In the genomic region with DNA sequence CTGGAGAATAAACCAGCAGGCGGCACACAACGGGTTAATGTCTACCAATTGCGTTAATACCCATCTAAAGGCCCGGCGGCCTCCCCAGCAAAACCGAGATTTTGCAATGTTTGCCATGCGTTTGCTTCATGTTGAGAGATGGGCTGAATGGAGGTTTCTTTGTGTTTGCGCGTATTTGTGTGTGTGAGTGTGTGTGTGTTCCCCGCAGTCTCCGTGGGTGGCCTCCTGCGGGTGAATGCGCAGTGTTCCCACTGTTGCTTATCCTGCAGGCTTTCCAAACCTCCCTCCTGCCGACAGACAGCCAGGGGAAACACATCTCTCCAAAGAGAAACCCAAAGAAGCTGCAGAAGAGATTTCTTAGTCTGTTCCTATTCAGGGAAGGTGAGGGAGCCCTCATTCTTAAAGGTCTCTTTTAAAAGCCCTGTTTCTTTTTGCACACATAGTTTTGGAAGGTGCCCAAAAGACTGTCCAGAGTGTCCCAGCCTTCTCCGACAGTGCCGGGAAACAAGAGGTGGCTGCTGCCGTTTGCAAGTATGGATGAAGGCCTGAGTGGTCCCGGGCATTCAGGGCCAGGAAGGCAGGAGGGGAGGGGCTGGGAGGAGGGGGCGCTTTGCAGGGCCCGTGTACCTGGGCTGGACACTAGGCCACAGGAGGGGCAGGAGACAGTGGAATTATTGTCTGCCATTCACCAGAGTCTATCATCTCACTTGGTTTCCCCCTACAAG, we compare ENCODE assay signal across 9 cellular contexts.
DNase-seq lines count a peak whose midpoint lies in the region; ATAC-seq and TF ChIP-seq lines count a peak whose summit lies in the region.
"Had no signal": no experiment of that assay in that cellular context is flagged by ENCODE, and none has a peak within 500 bp of the region (broad histone marks: within the 10 kb centered on the region; RNA-seq: fewer than 3 reads in every experiment).

No MANE protein-coding gene starts in this region.

- TF ChIP-seq CTCF in choroid plexus epithelial cell (conservative IDR thresholded peaks at IDR 0.05; ENCODE audit: low read depth, low read length) (no peak), liver (IDR thresholded peaks at IDR 0.05; ENCODE audit: low read depth, low read length, missing input control) (no peak)

- no peak for ATAC-seq in HG03097 (IDR thresholded peaks at IDR 0.05; ENCODE audit: low FRiP score, unreplicated experiment)
- ATAC-seq: esophagus mucosa had no signal

- WGBS in liver: 14% methylated on average over 20 of the region's 20 CpGs

- H3K4me1 ChIP-seq in liver (ENCODE audit: control insufficient read depth in 4 of 4, insufficient read depth in 4 of 4, low read length in 3 of 4): peaks cover 0 to 9% (median 5%) of the 10 kb centered on the region in 4 donors

- DNase-seq in NCI-H2227 treated with DMSO at 0.1 percent for 48 hours (lab: John Stamatoyannopoulos, UW) (peak; percentile 8), choroid plexus epithelial cell (ENCODE audit: low read depth) (peak; percentile 79), smooth muscle cell of the brain vasculature (ENCODE audit: low read depth, low spot score) (peak; percentile 45), activated gamma-delta T cell treated with Interleukin-2 at 50 U/mL for 16 hours (no peak)
- DNase-seq in stimulated activated CD8-positive, alpha-beta memory T cell treated with anti-CD3 and anti-CD28 coated beads, Interleukin-4, amount 100 ng/mL, for 48 hours: no peak
- no peak for DNase-seq in activated CD4-positive, CD25-positive, alpha-beta regulatory T cell (lab: John Stamatoyannopoulos, UW)

- H3K9me3 ChIP-seq in liver (ENCODE audit: control insufficient read depth in 4 of 4, low read length in 3 of 4): no peaks in the 10 kb centered on the region

- H3K27ac ChIP-seq in liver (ENCODE audit: low read depth in 1 of 2, low read length in 2 of 2): no peak overlapping the region

- peak overlapping the region; percentile 12 for H3K4me3 ChIP-seq in choroid plexus epithelial cell (ENCODE audit: low read depth, low read length)
- no peak overlapping the region for H3K4me3 ChIP-seq in liver (ENCODE audit: low read depth in 1 of 3, low read length in 3 of 3)

- H3K27me3 ChIP-seq in liver (ENCODE audit: control insufficient read depth in 4 of 4, insufficient read depth in 4 of 4, low read length in 3 of 4): peaks cover 0 to 3% (median 0%) of the 10 kb centered on the region in 4 donors

- TF ChIP-seq RAD21 in liver (IDR thresholded peaks at IDR 0.05): peak; percentile 12 to 27

- H3K36me3 ChIP-seq in liver (ENCODE audit: control insufficient read depth in 4 of 4, insufficient read depth in 3 of 4, low read depth in 1 of 4, low read length in 3 of 4): no peaks in the 10 kb centered on the region

- H3K9ac ChIP-seq in liver (ENCODE audit: low read depth in 1 of 2, low read length in 2 of 2): no peak overlapping the region

TF ChIP-seq in liver, 16 proteins besides CTCF, POLR2A, EP300 and RAD21:
- TF ChIP-seq, protein P1, sequence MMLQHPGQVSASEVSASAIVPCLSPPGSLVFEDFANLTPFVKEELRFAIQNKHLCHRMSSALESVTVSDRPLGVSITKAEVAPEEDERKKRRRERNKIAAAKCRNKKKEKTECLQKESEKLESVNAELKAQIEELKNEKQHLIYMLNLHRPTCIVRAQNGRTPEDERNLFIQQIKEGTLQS (IDR thresholded peaks at IDR 0.05): no peak
- TF ChIP-seq, protein P2, sequence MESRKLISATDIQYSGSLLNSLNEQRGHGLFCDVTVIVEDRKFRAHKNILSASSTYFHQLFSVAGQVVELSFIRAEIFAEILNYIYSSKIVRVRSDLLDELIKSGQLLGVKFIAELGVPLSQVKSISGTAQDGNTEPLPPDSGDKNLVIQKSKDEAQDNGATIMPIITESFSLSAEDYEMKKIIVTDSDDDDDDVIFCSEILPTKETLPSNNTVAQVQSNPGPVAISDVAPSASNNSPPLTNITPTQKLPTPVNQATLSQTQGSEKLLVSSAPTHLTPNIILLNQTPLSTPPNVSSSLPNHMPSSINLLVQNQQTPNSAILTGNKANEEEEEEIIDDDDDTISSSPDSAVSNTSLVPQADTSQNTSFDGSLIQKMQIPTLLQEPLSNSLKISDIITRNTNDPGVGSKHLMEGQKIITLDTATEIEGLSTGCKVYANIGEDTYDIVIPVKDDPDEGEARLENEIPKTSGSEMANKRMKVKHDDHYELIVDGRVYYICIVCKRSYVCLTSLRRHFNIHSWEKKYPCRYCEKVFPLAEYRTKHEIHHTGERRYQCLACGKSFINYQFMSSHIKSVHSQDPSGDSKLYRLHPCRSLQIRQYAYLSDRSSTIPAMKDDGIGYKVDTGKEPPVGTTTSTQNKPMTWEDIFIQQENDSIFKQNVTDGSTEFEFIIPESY (IDR thresholded peaks at IDR 0.05): no peak
- TF ChIP-seq, protein P3, sequence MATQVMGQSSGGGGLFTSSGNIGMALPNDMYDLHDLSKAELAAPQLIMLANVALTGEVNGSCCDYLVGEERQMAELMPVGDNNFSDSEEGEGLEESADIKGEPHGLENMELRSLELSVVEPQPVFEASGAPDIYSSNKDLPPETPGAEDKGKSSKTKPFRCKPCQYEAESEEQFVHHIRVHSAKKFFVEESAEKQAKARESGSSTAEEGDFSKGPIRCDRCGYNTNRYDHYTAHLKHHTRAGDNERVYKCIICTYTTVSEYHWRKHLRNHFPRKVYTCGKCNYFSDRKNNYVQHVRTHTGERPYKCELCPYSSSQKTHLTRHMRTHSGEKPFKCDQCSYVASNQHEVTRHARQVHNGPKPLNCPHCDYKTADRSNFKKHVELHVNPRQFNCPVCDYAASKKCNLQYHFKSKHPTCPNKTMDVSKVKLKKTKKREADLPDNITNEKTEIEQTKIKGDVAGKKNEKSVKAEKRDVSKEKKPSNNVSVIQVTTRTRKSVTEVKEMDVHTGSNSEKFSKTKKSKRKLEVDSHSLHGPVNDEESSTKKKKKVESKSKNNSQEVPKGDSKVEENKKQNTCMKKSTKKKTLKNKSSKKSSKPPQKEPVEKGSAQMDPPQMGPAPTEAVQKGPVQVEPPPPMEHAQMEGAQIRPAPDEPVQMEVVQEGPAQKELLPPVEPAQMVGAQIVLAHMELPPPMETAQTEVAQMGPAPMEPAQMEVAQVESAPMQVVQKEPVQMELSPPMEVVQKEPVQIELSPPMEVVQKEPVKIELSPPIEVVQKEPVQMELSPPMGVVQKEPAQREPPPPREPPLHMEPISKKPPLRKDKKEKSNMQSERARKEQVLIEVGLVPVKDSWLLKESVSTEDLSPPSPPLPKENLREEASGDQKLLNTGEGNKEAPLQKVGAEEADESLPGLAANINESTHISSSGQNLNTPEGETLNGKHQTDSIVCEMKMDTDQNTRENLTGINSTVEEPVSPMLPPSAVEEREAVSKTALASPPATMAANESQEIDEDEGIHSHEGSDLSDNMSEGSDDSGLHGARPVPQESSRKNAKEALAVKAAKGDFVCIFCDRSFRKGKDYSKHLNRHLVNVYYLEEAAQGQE (IDR thresholded peaks at IDR 0.05): no peak
- no peak for TF ChIP-seq JUND (IDR thresholded peaks at IDR 0.05)
- TF ChIP-seq HNF4A (conservative IDR thresholded peaks at IDR 0.05): no peak
- no peak for TF ChIP-seq YY1 (IDR thresholded peaks at IDR 0.05)
- no peak for TF ChIP-seq EGR1 (IDR thresholded peaks at IDR 0.05; ENCODE audit: low read depth in 2 of 2)
- TF ChIP-seq SP1 (IDR thresholded peaks at IDR 0.05): no peak
- TF ChIP-seq FOXA1 (IDR thresholded peaks at IDR 0.05): no peak
- TF ChIP-seq GABPA (IDR thresholded peaks at IDR 0.05 in 1 of 2, conservative IDR thresholded peaks at IDR 0.05 in 1 of 2): no peak
- no peak for TF ChIP-seq RXRA (IDR thresholded peaks at IDR 0.05)
- TF ChIP-seq TAF1 (conservative IDR thresholded peaks at IDR 0.05): no peak
- TF ChIP-seq NR2F2 (IDR thresholded peaks at IDR 0.05): no peak
- no peak for TF ChIP-seq FOXA2 (IDR thresholded peaks at IDR 0.05)
- TF ChIP-seq, protein P4, sequence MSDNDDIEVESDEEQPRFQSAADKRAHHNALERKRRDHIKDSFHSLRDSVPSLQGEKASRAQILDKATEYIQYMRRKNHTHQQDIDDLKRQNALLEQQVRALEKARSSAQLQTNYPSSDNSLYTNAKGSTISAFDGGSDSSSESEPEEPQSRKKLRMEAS (IDR thresholded peaks at IDR 0.05): no peak
- TF ChIP-seq HNF4G (IDR thresholded peaks at IDR 0.05): no peak

Comparison
In these comparisons a context has a peak if more than half of its experiments do, and no peak if none do; other contexts are left out.
1. DNase-seq: peak in NCI-H2227 treated with DMSO at 0.1 percent for 48 hours (single experiment), choroid plexus epithelial cell (single experiment) and smooth muscle cell of the brain vasculature (single experiment); none in stimulated activated CD8-positive, alpha-beta memory T cell treated with anti-CD3 and anti-CD28 coated beads, Interleukin-4, amount 100 ng/mL, for 48 hours (single experiment), activated gamma-delta T cell treated with Interleukin-2 at 50 U/mL for 16 hours (single experiment) and activated CD4-positive, CD25-positive, alpha-beta regulatory T cell (0 of 4).